Comparison of ENCODE assay signal across 20 cellular contexts in the genomic region with DNA sequence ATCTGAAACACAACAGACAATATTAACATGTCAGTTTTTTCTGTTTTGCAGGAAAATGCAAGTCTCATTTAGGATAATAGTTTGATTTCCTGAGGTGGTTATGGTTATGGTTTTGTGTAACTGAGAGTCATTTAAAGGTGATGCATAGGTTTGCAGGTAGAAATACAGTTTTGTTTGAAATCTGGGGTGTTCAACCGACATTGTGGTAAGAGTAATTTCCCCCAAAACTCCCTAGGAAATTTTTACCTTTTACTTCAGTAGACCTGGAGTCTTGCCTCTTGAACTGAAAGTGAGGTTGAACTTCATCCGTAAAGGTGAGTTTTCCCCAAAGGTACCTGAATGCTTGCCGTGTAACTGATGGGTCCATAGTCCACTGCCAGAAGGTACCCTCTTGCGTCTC.
A peak's percentile ranks its signal among the peaks of the same experiment; 100 is the strongest.
DNase-seq lines count a peak whose midpoint lies in the region; ATAC-seq, FAIRE-seq and TF ChIP-seq lines count a peak whose summit lies in the region.
"Had no signal": no experiment of that assay in that cellular context is flagged by ENCODE, and none has a peak within 500 bp of the region (broad histone marks: within the 10 kb centered on the region; RNA-seq: fewer than 3 reads in every experiment).

No MANE protein-coding gene starts in this region.

- H3K36me3 ChIP-seq in neural progenitor cell = no peaks in the 10 kb centered on the region
- H3K36me3 ChIP-seq in lower lobe of right lung = no peaks in the 10 kb centered on the region
- H3K36me3 ChIP-seq: Peyer's patch had no signal

- H3K4me1 ChIP-seq in neural progenitor cell (peaks cover 40% of the 10 kb centered on the region), lower lobe of right lung (peaks cover 18% of the 10 kb centered on the region)

- ATAC-seq in activated T-cell treated with anti-CD3 and anti-CD28 coated beads, Interleukin-2, amount 50 U/mL, for 72 hours (replicated peaks in 1 of 2) = peak; percentile 6 to 44
- ATAC-seq in activated T-helper 17 cell treated with anti-CD3 and anti-CD28 coated beads, Interleukin-2, amount 50 U/mL, for 72 hours (replicated peaks) = peak; percentile 46
- ATAC-seq in lower lobe of right lung = no peak
- ATAC-seq: left lobe of liver had no signal

- peaks cover 100% of the 10 kb centered on the region for H3K4me1 Mint-ChIP-seq in activated T-cell treated with anti-CD3 and anti-CD28 coated beads, Interleukin-2, amount 50 U/mL, for 72 hours (ENCODE audit: low read depth)
- H3K4me1 Mint-ChIP-seq in activated T-helper 17 cell treated with anti-CD3 and anti-CD28 coated beads, Interleukin-2, amount 50 U/mL, for 72 hours = peaks cover 85% of the 10 kb centered on the region
- H3K4me1 Mint-ChIP-seq in neural progenitor cell = peaks cover 85% of the 10 kb centered on the region

- H3K9ac ChIP-seq in neural progenitor cell = no peak overlapping the region

- no peak overlapping the region for H2AFZ ChIP-seq in neural progenitor cell (replicated peaks)

- H3K36me3 Mint-ChIP-seq in activated T-cell treated with anti-CD3 and anti-CD28 coated beads, Interleukin-2, amount 50 U/mL, for 72 hours (ENCODE audit: insufficient read depth in 2 of 2) = peaks cover 3 to 13% of the 10 kb centered on the region in 2 donors
- H3K36me3 Mint-ChIP-seq in activated T-helper 17 cell treated with anti-CD3 and anti-CD28 coated beads, Interleukin-2, amount 50 U/mL, for 72 hours (ENCODE audit: low read depth) = peaks cover 98% of the 10 kb centered on the region
- H3K36me3 Mint-ChIP-seq in neural progenitor cell = no peaks in the 10 kb centered on the region
- H3K36me3 Mint-ChIP-seq: mesothelial cell of epicardium, type B pancreatic cell had no signal

- intact Hi-C loops in lower lobe of right lung (cut with DNase I) = no loop called here

- H3K4me3 ChIP-seq in neural progenitor cell (no peak overlapping the region), lower lobe of right lung (no peak overlapping the region)
- H3K4me3 ChIP-seq: coronary artery, Peyer's patch had no signal

- no peak for TF ChIP-seq POLR2A in GM12892 (IDR thresholded peaks at IDR 0.05; ENCODE audit: low read depth, low read length)

- peak; percentile 53 for FAIRE-seq in GM12892 (lab: Jason Lieb, UNC)
- FAIRE-seq: endometrium had no signal

- peak overlapping the region; percentile 31 for H3K27ac Mint-ChIP-seq in activated T-cell treated with anti-CD3 and anti-CD28 coated beads, Interleukin-2, amount 50 U/mL, for 72 hours
- peak overlapping the region; percentile 76 for H3K27ac Mint-ChIP-seq in activated T-helper 17 cell treated with anti-CD3 and anti-CD28 coated beads, Interleukin-2, amount 50 U/mL, for 72 hours
- no peak overlapping the region for H3K27ac Mint-ChIP-seq in neural progenitor cell
- H3K27ac Mint-ChIP-seq: mesothelial cell of epicardium, type B pancreatic cell had no signal

- H3K27ac ChIP-seq in neural progenitor cell (peak overlapping the region; percentile 33), lower lobe of right lung (no peak overlapping the region)
- H3K27ac ChIP-seq: coronary artery, Peyer's patch had no signal

- no peaks in the 10 kb centered on the region for H3K27me3 Mint-ChIP-seq in activated T-cell treated with anti-CD3 and anti-CD28 coated beads, Interleukin-2, amount 50 U/mL, for 72 hours (ENCODE audit: low read depth)
- H3K27me3 Mint-ChIP-seq in activated T-helper 17 cell treated with anti-CD3 and anti-CD28 coated beads, Interleukin-2, amount 50 U/mL, for 72 hours = no peaks in the 10 kb centered on the region
- no peaks in the 10 kb centered on the region for H3K27me3 Mint-ChIP-seq in neural progenitor cell (ENCODE audit: insufficient read depth, low read depth)
- H3K27me3 Mint-ChIP-seq: type B pancreatic cell had no signal

- peaks cover 24% of the 10 kb centered on the region for H3F3A ChIP-seq in neural progenitor cell (ENCODE audit: low read depth)

- peaks cover 97% of the 10 kb centered on the region for H4K20me1 ChIP-seq in neural progenitor cell (ENCODE audit: low read depth)

- H3K27me3 ChIP-seq in neural progenitor cell (no peaks in the 10 kb centered on the region), lower lobe of right lung (ENCODE audit: low read depth) (no peaks in the 10 kb centered on the region)
- H3K27me3 ChIP-seq: Peyer's patch had no signal

- H3K4me2 ChIP-seq in neural progenitor cell = no peak overlapping the region

- H3K9me3 Mint-ChIP-seq in activated T-cell treated with anti-CD3 and anti-CD28 coated beads, Interleukin-2, amount 50 U/mL, for 72 hours = no peaks in the 10 kb centered on the region
- H3K9me3 Mint-ChIP-seq in activated T-helper 17 cell treated with anti-CD3 and anti-CD28 coated beads, Interleukin-2, amount 50 U/mL, for 72 hours = no peaks in the 10 kb centered on the region
- no peaks in the 10 kb centered on the region for H3K9me3 Mint-ChIP-seq in neural progenitor cell
- H3K9me3 Mint-ChIP-seq: mesothelial cell of epicardium, type B pancreatic cell had no signal

- H3K9me3 ChIP-seq in neural progenitor cell (ENCODE audit: low read depth) = no peaks in the 10 kb centered on the region
- H3K9me3 ChIP-seq in lower lobe of right lung = no peaks in the 10 kb centered on the region
- H3K9me3 ChIP-seq: Peyer's patch had no signal

- no peak for DNase-seq in activated T-cell treated with anti-CD3 and anti-CD28 coated beads, Interleukin-2, amount 50 U/mL, for 72 hours
- DNase-seq in activated T-cell treated with anti-CD3 and anti-CD28 coated beads, Interleukin-2, amount 50 U/mL, for 48 hours = no peak
- no peak for DNase-seq in GM12892 (ENCODE audit: insufficient read length)
- no peak for DNase-seq in neural progenitor cell (ENCODE audit: low spot score)
- DNase-seq in cerebellar cortex (ENCODE audit: low spot score) = no peak
- DNase-seq in lower lobe of right lung = no peak
- no peak for DNase-seq in NCI-H82 treated with DMSO at 0.1 percent for 48 hours (lab: John Stamatoyannopoulos, UW; ENCODE audit: unreplicated experiment)
- DNase-seq: activated CD8-positive, alpha-beta memory T cell treated with anti-CD3 and anti-CD28 coated beads, Interleukin-2, amount 50 U/mL, for 48 hours; NCI-H1105 treated with DMSO at 0.1 percent for 48 hours; NCI-H510A; NK-92 treated with Interleukin-12 subunit alpha and Interleukin-12 subunit beta, amount 100 ng/mL, for 24 hours; Peyer's patch; posterior cingulate gyrus; T-helper 9 cell had no signal

- H3K4me3 Mint-ChIP-seq in activated T-cell treated with anti-CD3 and anti-CD28 coated beads, Interleukin-2, amount 50 U/mL, for 72 hours = peak overlapping the region; percentile 50 to 73
- peak overlapping the region; percentile 63 for H3K4me3 Mint-ChIP-seq in activated T-helper 17 cell treated with anti-CD3 and anti-CD28 coated beads, Interleukin-2, amount 50 U/mL, for 72 hours
- H3K4me3 Mint-ChIP-seq in neural progenitor cell = no peak overlapping the region
- H3K4me3 Mint-ChIP-seq: mesothelial cell of epicardium, type B pancreatic cell had no signal

- TF ChIP-seq CTCF in neural progenitor cell (IDR thresholded peaks at IDR 0.05) (no peak), lower lobe of right lung (IDR thresholded peaks at IDR 0.05) (no peak)

- H3K79me2 ChIP-seq in neural progenitor cell (ENCODE audit: low read depth) = peaks cover 100% of the 10 kb centered on the region

Comparison
In these comparisons a context has a peak if more than half of its experiments do, and no peak if none do; other contexts are left out.
1. ATAC-seq: peak in activated T-cell treated with anti-CD3 and anti-CD28 coated beads, Interleukin-2, amount 50 U/mL, for 72 hours (2 of 2) and activated T-helper 17 cell treated with anti-CD3 and anti-CD28 coated beads, Interleukin-2, amount 50 U/mL, for 72 hours (single experiment); none in lower lobe of right lung (0 of 2).